Comparison of ENCODE assay signal across 8 cellular contexts in genomic region chr20:17971571-17972013, GRCh38. TPM values are rescaled to one million over a fixed set of nuclear protein-coding genes. Genes with fewer than 3 reads are reported as not detected.
DNase-seq lines count a peak whose midpoint lies in the region; FAIRE-seq and TF ChIP-seq lines count a peak whose summit lies in the region.

No MANE protein-coding gene starts in this region.

- DNase-seq in GM03348 (ENCODE audit: low spot score) (peak; percentile 67), OCI-M1 (lab: John Stamatoyannopoulos, UW) (peak; percentile 73), endothelial cell of umbilical vein (ENCODE audit: low read depth, low spot score) (peak; percentile 86), HPDE6-E6E7 (ENCODE audit: extremely low spot score) (no peak), NCI-H1436 (lab: John Stamatoyannopoulos, UW) (no peak), NCI-H345 (lab: John Stamatoyannopoulos, UW) (no peak)
- DNase-seq in effector memory CD4-positive, alpha-beta T cell = no peak

- peak; percentile 69 for FAIRE-seq in endothelial cell of umbilical vein (lab: Jason Lieb, UNC)

- H4K20me1 ChIP-seq in endothelial cell of umbilical vein (replicated peaks; ENCODE audit: control insufficient read depth, extremely low read depth, insufficient read depth, low read length) = peaks cover 4% of the 10 kb centered on the region

- H3K36me3 ChIP-seq in endothelial cell of umbilical vein (ENCODE audit: control insufficient read depth in 2 of 2, extremely low read depth in 1 of 2, insufficient read depth in 2 of 2, low read length in 2 of 2) (peaks cover 0 to 3% of the 10 kb centered on the region in 2 experiments), neuron (ENCODE audit: insufficient read depth, low read length) (peaks cover 14% of the 10 kb centered on the region)
- H3K36me3 ChIP-seq in effector memory CD4-positive, alpha-beta T cell (ENCODE audit: control insufficient read depth, insufficient read depth, low read length) = peaks cover 4% of the 10 kb centered on the region

- BruUV-seq in endothelial cell of umbilical vein (replicated peaks; lab: Mats Ljungman, UMichigan) = no TSS peak

- H3K27me3 ChIP-seq in endothelial cell of umbilical vein (ENCODE audit: control insufficient read depth in 2 of 2, insufficient read depth in 2 of 2, low read length in 2 of 2) (no peaks in the 10 kb centered on the region), neuron (ENCODE audit: insufficient read depth, low read length) (no peaks in the 10 kb centered on the region)
- no peaks in the 10 kb centered on the region for H3K27me3 ChIP-seq in effector memory CD4-positive, alpha-beta T cell (replicated peaks; ENCODE audit: control insufficient read depth, insufficient read depth, low read length, poor library complexity, severe bottlenecking)

- dilution Hi-C loops in endothelial cell of umbilical vein (cut with MboI; ENCODE audit: extremely low pct_ligation_motif_present, low sequenced_read_pairs) = no loop called here

- peak overlapping the region; percentile 4 for H2AFZ ChIP-seq in endothelial cell of umbilical vein (ENCODE audit: low read depth, low read length)
- H2AFZ ChIP-seq in neuron (ENCODE audit: low read depth, low read length) = peak overlapping the region; percentile 44

- H3K4me3 ChIP-seq in endothelial cell of umbilical vein (replicated peaks in 1 of 3; ENCODE audit: insufficient read depth in 1 of 3, low read depth in 1 of 3, low read length in 3 of 3) (peak overlapping the region; percentile 22 to 74 (median 39)), neuron (ENCODE audit: low read length) (peak overlapping the region; percentile 96)
- no peak overlapping the region for H3K4me3 ChIP-seq in effector memory CD4-positive, alpha-beta T cell (ENCODE audit: insufficient read depth, low read depth, low read length, poor library complexity, severe bottlenecking)

- H3K27ac ChIP-seq in endothelial cell of umbilical vein (ENCODE audit: insufficient read depth, low read depth, low read length) = peak overlapping the region; percentile 92
- no peak overlapping the region for H3K27ac ChIP-seq in effector memory CD4-positive, alpha-beta T cell (ENCODE audit: insufficient read depth, low read length, poor library complexity, severe bottlenecking)

- intact Hi-C loops in endothelial cell of umbilical vein (cut with micrococcal nuclease) = loop anchor here (1.0 kb wide), 1 partner anchor 401 kb away; the partner anchor contains the start of gene DSTN

- H3K9ac ChIP-seq in endothelial cell of umbilical vein (replicated peaks; ENCODE audit: extremely low read depth, insufficient read depth, low read length) = peak overlapping the region; percentile 97

- H3K4me1 ChIP-seq in endothelial cell of umbilical vein (ENCODE audit: control insufficient read depth, extremely low read depth, insufficient read depth, low read length) = peaks cover 35% of the 10 kb centered on the region
- H3K4me1 ChIP-seq in neuron (ENCODE audit: insufficient read depth, low read length) = peaks cover 36% of the 10 kb centered on the region
- peaks cover 19% of the 10 kb centered on the region for H3K4me1 ChIP-seq in effector memory CD4-positive, alpha-beta T cell (ENCODE audit: control insufficient read depth, insufficient read depth, low read length, poor library complexity, severe bottlenecking)

- no peaks in the 10 kb centered on the region for H3K9me1 ChIP-seq in endothelial cell of umbilical vein (replicated peaks; ENCODE audit: control insufficient read depth, extremely low read depth, insufficient read depth, low read length)

- TF ChIP-seq CTCF in endothelial cell of umbilical vein (IDR thresholded peaks at IDR 0.05; ENCODE audit: extremely low read depth in 1 of 2, insufficient read depth in 1 of 2, low read depth in 1 of 2, low read length in 2 of 2) = no peak

- TF ChIP-seq POLR2A in endothelial cell of umbilical vein (IDR thresholded peaks at IDR 0.05; ENCODE audit: low read depth, low read length) = peak; percentile 45

- H3K9me3 ChIP-seq in endothelial cell of umbilical vein (replicated peaks; ENCODE audit: control insufficient read depth, insufficient read depth, low read length) = no peaks in the 10 kb centered on the region
- no peaks in the 10 kb centered on the region for H3K9me3 ChIP-seq in neuron (ENCODE audit: low read length)
- H3K9me3 ChIP-seq in effector memory CD4-positive, alpha-beta T cell (ENCODE audit: control insufficient read depth, low read length) = no peaks in the 10 kb centered on the region

- H3K4me2 ChIP-seq in endothelial cell of umbilical vein (ENCODE audit: insufficient read depth, low read length) = peak overlapping the region; percentile 99

- H3K79me2 ChIP-seq in endothelial cell of umbilical vein (ENCODE audit: control insufficient read depth, insufficient read depth, low read length) = peaks cover 62% of the 10 kb centered on the region

- CTCF ChIA-PET in endothelial cell of umbilical vein (lab: Charles Lee) = interaction anchor here (1.3 to 7.7 kb wide), 3 partner anchors 12 to 22 kb away, joined by 5 to 104 read pairs (median 79); no protein-coding TSS in a partner anchor

- POLR2A ChIA-PET in endothelial cell of umbilical vein (lab: Charles Lee) = interaction anchor here (1.1 to 1.3 kb wide), 3 partner anchors 15 to 317 kb away, joined by 4 to 5 read pairs (median 5); partner anchors contain the start of gene ZNF133

TF ChIP-seq in endothelial cell of umbilical vein, 7 proteins besides CTCF, POLR2A, EP300 and RAD21:
- TF ChIP-seq GATA2 (IDR thresholded peaks at IDR 0.05; ENCODE audit: insufficient read depth, insufficient read length, low read depth, low read length) (peak; percentile 58), POLR2AphosphoS5 (IDR thresholded peaks at IDR 0.05; ENCODE audit: insufficient read depth, low read depth, low read length) (peak; percentile 73), MYC (IDR thresholded peaks at IDR 0.05; ENCODE audit: low read depth, low read length) (no peak)

RNA-seq across cellular contexts. Expression of gene MGME1, which starts 2.8 kb away (rescaled TPM):
- 18.0 and 26.2 TPM in 2 replicates for total RNA-seq in endothelial cell of umbilical vein
- polyA plus RNA-seq in endothelial cell of umbilical vein = 7.8 and 8.9 TPM in 2 replicates
- 11.2 and 11.7 TPM in 2 replicates for polyA plus RNA-seq in endothelial cell of umbilical vein (2011; cell fraction: cytosol; rRNA removed)
- polyA plus RNA-seq in endothelial cell of umbilical vein (2011; cell fraction: nucleus; rRNA removed) = 17.7 and 21.9 TPM in 2 replicates
- 10.4 and 18.0 TPM in 2 replicates for polyA plus RNA-seq in endothelial cell of umbilical vein (2012)
- 10.5 and 14.1 TPM in 2 replicates for polyA minus RNA-seq in endothelial cell of umbilical vein
- polyA minus RNA-seq in endothelial cell of umbilical vein (2011; cell fraction: cytosol; rRNA and poly(A)+ RNA removed) = 18.0 TPM
- 13.2 and 15.8 TPM in 2 replicates for polyA minus RNA-seq in endothelial cell of umbilical vein (2011; cell fraction: nucleus; rRNA and poly(A)+ RNA removed)

RNA-seq across cellular contexts. Expression of gene SNX5, which starts 3.0 kb away (rescaled TPM):
- 109 and 121 TPM in 2 replicates for total RNA-seq in endothelial cell of umbilical vein
- 76.2 and 77.2 TPM in 2 replicates for polyA plus RNA-seq in endothelial cell of umbilical vein
- polyA plus RNA-seq in endothelial cell of umbilical vein (2011; cell fraction: cytosol; rRNA removed) = 79.8 and 86.5 TPM in 2 replicates
- 182 and 225 TPM in 2 replicates for polyA plus RNA-seq in endothelial cell of umbilical vein (2011; cell fraction: nucleus; rRNA removed)
- 121 and 140 TPM in 2 replicates for polyA plus RNA-seq in endothelial cell of umbilical vein (2012)
- 72.3 and 84.8 TPM in 2 replicates for polyA minus RNA-seq in endothelial cell of umbilical vein
- 55.6 TPM for polyA minus RNA-seq in endothelial cell of umbilical vein (2011; cell fraction: cytosol; rRNA and poly(A)+ RNA removed)
- polyA minus RNA-seq in endothelial cell of umbilical vein (2011; cell fraction: nucleus; rRNA and poly(A)+ RNA removed) = 144 and 189 TPM in 2 replicates

Comparison
In these comparisons a context has a peak if more than half of its experiments do, and no peak if none do; other contexts are left out.
1. DNase-seq: peak in GM03348 (single experiment), OCI-M1 (single experiment) and endothelial cell of umbilical vein (single experiment); none in HPDE6-E6E7 (single experiment), effector memory CD4-positive, alpha-beta T cell (0 of 3), NCI-H1436 (single experiment) and NCI-H345 (single experiment).